Comparison of ENCODE assay signal across 8 cellular contexts in the genomic region with DNA sequence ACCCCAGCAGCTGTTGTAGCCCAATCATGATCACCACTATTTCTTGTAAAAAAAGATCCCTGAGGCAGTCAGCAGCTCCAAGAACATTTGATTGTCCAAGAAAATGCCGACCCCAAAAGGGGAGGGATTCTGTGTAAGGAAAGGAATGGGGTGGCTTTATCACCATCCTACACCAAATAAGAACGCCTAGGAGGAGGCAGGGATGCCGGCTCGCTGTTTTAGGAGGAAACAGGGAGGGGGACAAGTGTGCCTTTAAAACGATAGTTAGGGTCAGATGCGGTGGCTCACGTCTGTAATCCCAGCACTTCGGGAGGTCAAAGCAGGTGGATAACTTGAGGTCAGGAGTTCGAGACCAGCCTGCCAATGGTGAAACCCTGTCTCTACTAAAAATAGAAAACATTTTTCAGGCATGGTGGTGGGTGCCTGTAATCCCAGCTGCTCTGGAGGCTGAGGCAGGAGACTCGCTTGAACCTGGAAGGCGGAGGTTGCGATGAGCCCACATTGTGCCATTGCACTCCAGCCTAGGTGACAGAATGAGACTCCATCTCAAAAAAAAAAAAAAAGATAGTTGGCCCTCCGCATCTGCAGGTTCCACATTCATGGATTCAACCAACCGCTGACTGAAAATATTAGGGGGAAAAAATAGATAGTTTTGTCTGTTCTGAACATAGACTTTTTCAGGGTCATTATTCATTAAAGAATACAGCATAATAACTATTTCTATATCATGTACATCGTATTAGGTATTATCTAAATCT.
A peak's percentile ranks its signal among the peaks of the same experiment; 100 is the strongest.
DNase-seq lines count a peak whose midpoint lies in the region; ATAC-seq and TF ChIP-seq lines count a peak whose summit lies in the region.

No MANE protein-coding gene starts in this region.

- WGBS in esophagus squamous epithelium, 2 donors, result 52 to 61% methylated on average over 15 of the region's 15 CpGs

- no peaks in the 10 kb centered on the region for H3K9me3 ChIP-seq in Peyer's patch
- H3K9me3 ChIP-seq in esophagus squamous epithelium, result no peaks in the 10 kb centered on the region
- no peaks in the 10 kb centered on the region for H3K9me3 ChIP-seq in gastrocnemius medialis

- DNase-seq in G401 (ENCODE audit: low spot score) (peak; percentile 49), Peyer's patch (peak in 1 of 3 donors; percentile 48), esophagus squamous epithelium (lab: John Stamatoyannopoulos, UW) (no peak), gastrocnemius medialis (no peak), AG08396 (ENCODE audit: low spot score) (no peak), NCI-H2029 (lab: John Stamatoyannopoulos, UW) (no peak), NOMO-1 treated with dmso at 0.1 percent for 144 hours (lab: John Stamatoyannopoulos, UW; ENCODE audit: unreplicated experiment) (no peak)

- H3K4me3 ChIP-seq in Peyer's patch, result peak overlapping the region in 3 of 4 donors; percentile 45 to 68 (median 65)
- peak overlapping the region in 3 of 4 donors; percentile 62 to 72 (median 63) for H3K4me3 ChIP-seq in esophagus squamous epithelium
- H3K4me3 ChIP-seq in gastrocnemius medialis, result peak overlapping the region; percentile 51 to 72 (median 65)

- peaks cover 0 to 16% (median 2%) of the 10 kb centered on the region in 4 donors for H3K4me1 ChIP-seq in Peyer's patch
- H3K4me1 ChIP-seq in esophagus squamous epithelium, result peaks cover 4 to 36% (median 10%) of the 10 kb centered on the region in 3 donors
- peaks cover 9 to 14% of the 10 kb centered on the region in 2 donors for H3K4me1 ChIP-seq in gastrocnemius medialis

- in situ Hi-C loops in G401 (cut with HindIII; ENCODE audit: low sequenced_read_pairs), result no loop called here
- in situ Hi-C loops in gastrocnemius medialis (cut with MboI; ENCODE audit: low sequenced_read_pairs in 4 of 4), result loop anchor here (5.0 to 25.0 kb wide), 7 partner anchors 102 to 460 kb away; no protein-coding TSS in a partner anchor

- H3K27ac ChIP-seq in Peyer's patch (peak overlapping the region in 2 of 4 donors; percentile 13 to 65), esophagus squamous epithelium (peak overlapping the region; percentile 56 to 84 (median 73)), gastrocnemius medialis (peak overlapping the region; percentile 65 to 78 (median 67))

- H3K27me3 ChIP-seq in Peyer's patch (no peaks in the 10 kb centered on the region), esophagus squamous epithelium (no peaks in the 10 kb centered on the region), gastrocnemius medialis (no peaks in the 10 kb centered on the region)

- ATAC-seq in gastrocnemius medialis (no peak), HG03097 (IDR thresholded peaks at IDR 0.05; ENCODE audit: low FRiP score, unreplicated experiment) (no peak)

- no peaks in the 10 kb centered on the region for H3K36me3 ChIP-seq in Peyer's patch
- no peaks in the 10 kb centered on the region for H3K36me3 ChIP-seq in esophagus squamous epithelium
- H3K36me3 ChIP-seq in gastrocnemius medialis, result no peaks in the 10 kb centered on the region

- TF ChIP-seq POLR2A in Peyer's patch (IDR thresholded peaks at IDR 0.05) (no peak), esophagus squamous epithelium (IDR thresholded peaks at IDR 0.05) (no peak), gastrocnemius medialis (IDR thresholded peaks at IDR 0.05) (no peak)

- intact Hi-C loops in esophagus squamous epithelium (cut with DNase I), result loop anchor here (5.0 to 10.0 kb wide), 2 partner anchors 390 to 457 kb away; no protein-coding TSS in a partner anchor
- intact Hi-C loops in gastrocnemius medialis (cut with DNase I; ENCODE audit: low total_unique reads), result loop anchor here (5.0 kb wide), 1 partner anchor 267 kb away; the partner anchor contains the start of gene CUL1

- TF ChIP-seq CTCF in Peyer's patch (IDR thresholded peaks at IDR 0.05), result no peak
- TF ChIP-seq CTCF in esophagus squamous epithelium (IDR thresholded peaks at IDR 0.05), result no peak
- no peak for TF ChIP-seq CTCF in gastrocnemius medialis (IDR thresholded peaks at IDR 0.05 in 4 of 5, conservative IDR thresholded peaks at IDR 0.05 in 1 of 5)
